20 cellular contexts compared by ENCODE assay signal in genomic region chr1:74933500-74933899, GRCh38.
"Had no signal": no experiment of that assay in that cellular context is flagged by ENCODE, and none has a peak within 500 bp of the region (broad histone marks: within the 10 kb centered on the region; RNA-seq: fewer than 3 reads in every experiment).

No MANE protein-coding gene starts in this region.

- H3K36me3 ChIP-seq: breast epithelium, gastrocnemius medialis, left lung, upper lobe of right lung, WERI-Rb-1 had no signal

- H3K27me3 ChIP-seq: breast epithelium, gastrocnemius medialis, left lung, upper lobe of right lung had no signal

- DNase-seq: activated CD4-positive, alpha-beta T cell treated with anti-CD3 and anti-CD28 coated beads, Interleukin-2, amount 50 U/mL, for 1 hour; activated CD4-positive, CD25-positive, alpha-beta regulatory T cell treated with anti-CD3 and anti-CD28 coated beads, Interleukin-2, amount 50 U/mL, for 72 hours; activated gamma-delta T cell treated with Interleukin-2 at 50 U/mL for 16 hours; activated T-cell treated with anti-CD3 and anti-CD28 coated beads, Interleukin-2, amount 50 U/mL, for 1 hour; aorta; effector memory CD4-positive, alpha-beta T cell; gastrocnemius medialis; hippocampal formation; kidney glomerular epithelial cell; left lung; midbrain; natural killer cell; stimulated activated CD4-positive, alpha-beta T cell treated with anti-CD3 and anti-CD28 coated beads, Interleukin-4, amount 100 ng/mL, for 24 hours; stimulated activated naive CD8-positive, alpha-beta T cell treated with anti-CD3 and anti-CD28 coated beads, Interleukin-15, Interleukin-2, amounts not matched to agents 100 U/mL and 50 U/mL, for 24 hours; upper lobe of right lung; WERI-Rb-1 had no signal

- ATAC-seq: gastrocnemius medialis; left lung; natural killer cell; stimulated activated naive CD8-positive, alpha-beta T cell treated with anti-CD3 and anti-CD28 coated beads, Interleukin-15, Interleukin-2, amounts not matched to agents 100 U/mL and 50 U/mL, for 24 hours; upper lobe of right lung had no signal

- H3K36me3 Mint-ChIP-seq: activated naive CD4-positive, alpha-beta T cell treated with anti-CD3 and anti-CD28 coated beads, Interleukin-2, amount 50 U/mL, for 24 hours had no signal

- H3K4me3 Mint-ChIP-seq: activated naive CD4-positive, alpha-beta T cell treated with anti-CD3 and anti-CD28 coated beads, Interleukin-2, amount 50 U/mL, for 24 hours; central memory CD8-positive, alpha-beta T cell; natural killer cell had no signal

- H3K4me1 ChIP-seq: breast epithelium, gastrocnemius medialis, left lung, upper lobe of right lung had no signal

- H3K4me3 ChIP-seq: breast epithelium, gastrocnemius medialis, left lung, upper lobe of right lung had no signal

- H3K27ac Mint-ChIP-seq: activated naive CD4-positive, alpha-beta T cell treated with anti-CD3 and anti-CD28 coated beads, Interleukin-2, amount 50 U/mL, for 24 hours; natural killer cell; progenitor cell of endocrine pancreas had no signal

- H3K9me3 ChIP-seq: gastrocnemius medialis, upper lobe of right lung had no signal

- H3K4me1 Mint-ChIP-seq: activated naive CD4-positive, alpha-beta T cell treated with anti-CD3 and anti-CD28 coated beads, Interleukin-2, amount 50 U/mL, for 24 hours; central memory CD8-positive, alpha-beta T cell; natural killer cell had no signal

- H3K27ac ChIP-seq: breast epithelium, gastrocnemius medialis, left lung, upper lobe of right lung, WERI-Rb-1 had no signal
